Comparison of ENCODE assay signal across 30 cellular contexts in genomic region chr15:55126111-55126510, GRCh38.
"Had no signal": no experiment of that assay in that cellular context is flagged by ENCODE, and none has a peak within 500 bp of the region (broad histone marks: within the 10 kb centered on the region; RNA-seq: fewer than 3 reads in every experiment).

No MANE protein-coding gene starts in this region.

- H3K4me3 Mint-ChIP-seq: activated B cell treated with CpG ODN at 0.5 μM for 24 hours; activated CD4-positive, alpha-beta memory T cell treated with anti-CD3 and anti-CD28 coated beads for 36 hours; activated CD4-positive, alpha-beta T cell treated with anti-CD3 and anti-CD28 coated beads, Interleukin-2, amount 10 ng/mL, durations not matched to agents 24 days and 14 days; activated CD8-positive, alpha-beta T cell treated with anti-CD3 and anti-CD28 coated beads for 36 hours; activated naive CD4-positive, alpha-beta T cell treated with anti-CD3 and anti-CD28 coated beads for 36 hours; activated naive CD8-positive, alpha-beta T cell treated with anti-CD3 and anti-CD28 coated beads for 36 hours; activated T-cell treated with anti-CD3 and anti-CD28 coated beads, Interleukin-2, amount 50 U/mL, for 4 hours; activated T-cell treated with anti-CD3 and anti-CD28 coated beads, Interleukin-2, amount 50 U/mL, for 72 hours; activated T-helper 1 cell treated with anti-CD3 and anti-CD28 coated beads, Interleukin-12 subunit alpha, Interleukin-12 subunit beta, Interleukin-2, Interleukin-4 antibody, amounts not matched to agents 30 ng/mL and 10 ng/mL and 1 ng/mL, durations not matched to agents 14 hours and 24 hours and 36 hours; activated T-helper 17 cell treated with anti-CD3 and anti-CD28 coated beads, Interleukin-2, amount 50 U/mL, for 72 hours; brain; T-helper 1 cell treated with Interleukin-12 subunit alpha and Interleukin-12 subunit beta and Interleukin-4 antibody, amounts not matched to agents 30 μg/mL and 1 μg/mL, for 36 hours; T-helper 2 cell treated with Interferon-gamma antibody and Interleukin-4, amounts not matched to agents 5 μg/mL and 100 μg/mL, for 36 hours had no signal

- DNase-seq: activated B cell treated with CpG ODN at 0.5 μM for 24 hours; activated CD4-positive, alpha-beta memory T cell treated with anti-CD3 and anti-CD28 coated beads for 36 hours; activated CD4-positive, alpha-beta T cell treated with anti-CD3 and anti-CD28 coated beads for 4 hours; activated CD4-positive, alpha-beta T cell treated with anti-CD3 and anti-CD28 coated beads, Interleukin-2, amount 10 ng/mL, durations not matched to agents 24 days and 14 days; activated CD4-positive, alpha-beta T cell treated with anti-CD3 and anti-CD28 coated beads, Interleukin-2, amount 50 U/mL, for 1 hour; activated CD4-positive, alpha-beta T cell treated with anti-CD3 and anti-CD28 coated beads, Interleukin-2, amount 50 U/mL, for 4 hours; activated CD4-positive, CD25-positive, alpha-beta regulatory T cell treated with anti-CD3 and anti-CD28 coated beads, Interleukin-2, amount 50 U/mL, for 72 hours; activated CD8-positive, alpha-beta T cell treated with anti-CD3 and anti-CD28 coated beads for 36 hours; activated effector memory CD4-positive, alpha-beta T cell treated with anti-CD3 and anti-CD28 coated beads, Interleukin-2, amount 50 U/mL, for 16 hours; activated gamma-delta T cell treated with Interleukin-2 at 50 U/mL for 16 hours; activated naive CD4-positive, alpha-beta T cell; activated naive CD4-positive, alpha-beta T cell treated with anti-CD3 and anti-CD28 coated beads for 36 hours; activated naive CD4-positive, alpha-beta T cell treated with anti-CD3 and anti-CD28 coated beads, Interleukin-2, amount 50 U/mL, for 16 hours; activated naive CD8-positive, alpha-beta T cell treated with anti-CD3 and anti-CD28 coated beads for 36 hours; activated T-cell treated with anti-CD3 and anti-CD28 coated beads for 4 hours; activated T-cell treated with anti-CD3 and anti-CD28 coated beads, Interleukin-2, amount 50 U/mL, for 1 hour; activated T-cell treated with anti-CD3 and anti-CD28 coated beads, Interleukin-2, amount 50 U/mL, for 4 hours; activated T-cell treated with anti-CD3 and anti-CD28 coated beads, Interleukin-2, amount 50 U/mL, for 72 hours; amygdala; anterior cingulate cortex; caudate nucleus; T-helper 9 cell had no signal

- H3K9me3 Mint-ChIP-seq: activated CD8-positive, alpha-beta T cell treated with anti-CD3 and anti-CD28 coated beads for 36 hours; activated naive CD4-positive, alpha-beta T cell treated with anti-CD3 and anti-CD28 coated beads, Interleukin-2, amount 50 U/mL, for 72 hours; activated naive CD8-positive, alpha-beta T cell treated with anti-CD3 and anti-CD28 coated beads for 36 hours; activated T-cell treated with anti-CD3 and anti-CD28 coated beads, Interleukin-2, amount 50 U/mL, for 4 hours; activated T-helper 1 cell treated with anti-CD3 and anti-CD28 coated beads, Interleukin-12 subunit alpha, Interleukin-12 subunit beta, Interleukin-2, Interleukin-4 antibody, amounts not matched to agents 30 ng/mL and 10 ng/mL and 1 ng/mL, durations not matched to agents 14 hours and 24 hours and 36 hours; activated T-helper 17 cell treated with anti-CD3 and anti-CD28 coated beads, Interleukin-2, amount 50 U/mL, for 72 hours; T-helper 1 cell treated with Interleukin-12 subunit alpha and Interleukin-12 subunit beta and Interleukin-4 antibody, amounts not matched to agents 30 μg/mL and 1 μg/mL, for 36 hours; T-helper 2 cell treated with Interferon-gamma antibody and Interleukin-4, amounts not matched to agents 5 μg/mL and 100 μg/mL, for 36 hours had no signal

- H3K4me3 ChIP-seq: ascending aorta, cardiac muscle cell had no signal

- H3K27ac Mint-ChIP-seq: activated B cell treated with CpG ODN at 0.5 μM for 24 hours; activated CD4-positive, alpha-beta memory T cell treated with anti-CD3 and anti-CD28 coated beads for 36 hours; activated CD4-positive, alpha-beta T cell treated with anti-CD3 and anti-CD28 coated beads, Interleukin-2, amount 10 ng/mL, durations not matched to agents 24 days and 14 days; activated CD8-positive, alpha-beta T cell treated with anti-CD3 and anti-CD28 coated beads for 36 hours; activated naive CD4-positive, alpha-beta T cell treated with anti-CD3 and anti-CD28 coated beads for 36 hours; activated naive CD8-positive, alpha-beta T cell treated with anti-CD3 and anti-CD28 coated beads for 36 hours; activated T-cell treated with anti-CD3 and anti-CD28 coated beads, Interleukin-2, amount 50 U/mL, for 72 hours; activated T-helper 1 cell treated with anti-CD3 and anti-CD28 coated beads, Interleukin-12 subunit alpha, Interleukin-12 subunit beta, Interleukin-2, Interleukin-4 antibody, amounts not matched to agents 30 ng/mL and 10 ng/mL and 1 ng/mL, durations not matched to agents 14 hours and 24 hours and 36 hours; activated T-helper 17 cell treated with anti-CD3 and anti-CD28 coated beads, Interleukin-2, amount 50 U/mL, for 72 hours; brain; T-helper 1 cell treated with Interleukin-12 subunit alpha and Interleukin-12 subunit beta and Interleukin-4 antibody, amounts not matched to agents 30 μg/mL and 1 μg/mL, for 36 hours; T-helper 2 cell treated with Interferon-gamma antibody and Interleukin-4, amounts not matched to agents 5 μg/mL and 100 μg/mL, for 36 hours had no signal

- H3K4me1 Mint-ChIP-seq: activated B cell treated with CpG ODN at 0.5 μM for 24 hours; activated CD4-positive, alpha-beta T cell treated with anti-CD3 and anti-CD28 coated beads, Interleukin-2, amount 10 ng/mL, durations not matched to agents 24 days and 14 days; activated naive CD8-positive, alpha-beta T cell treated with anti-CD3 and anti-CD28 coated beads for 36 hours; activated T-helper 17 cell treated with anti-CD3 and anti-CD28 coated beads, Interleukin-2, amount 50 U/mL, for 72 hours; brain had no signal

- ATAC-seq: activated CD8-positive, alpha-beta T cell treated with anti-CD3 and anti-CD28 coated beads for 36 hours; activated naive CD4-positive, alpha-beta T cell treated with anti-CD3 and anti-CD28 coated beads, Interleukin-2, amount 50 U/mL, for 72 hours; activated T-cell treated with anti-CD3 and anti-CD28 coated beads, Interleukin-2, amount 50 U/mL, for 4 hours; activated T-cell treated with anti-CD3 and anti-CD28 coated beads, Interleukin-2, amount 50 U/mL, for 72 hours; activated T-helper 17 cell treated with anti-CD3 and anti-CD28 coated beads, Interleukin-2, amount 50 U/mL, for 72 hours had no signal

- H3K36me3 Mint-ChIP-seq: activated CD4-positive, alpha-beta memory T cell treated with anti-CD3 and anti-CD28 coated beads for 36 hours; activated naive CD8-positive, alpha-beta T cell treated with anti-CD3 and anti-CD28 coated beads for 36 hours; brain had no signal
